In the genomic region with DNA sequence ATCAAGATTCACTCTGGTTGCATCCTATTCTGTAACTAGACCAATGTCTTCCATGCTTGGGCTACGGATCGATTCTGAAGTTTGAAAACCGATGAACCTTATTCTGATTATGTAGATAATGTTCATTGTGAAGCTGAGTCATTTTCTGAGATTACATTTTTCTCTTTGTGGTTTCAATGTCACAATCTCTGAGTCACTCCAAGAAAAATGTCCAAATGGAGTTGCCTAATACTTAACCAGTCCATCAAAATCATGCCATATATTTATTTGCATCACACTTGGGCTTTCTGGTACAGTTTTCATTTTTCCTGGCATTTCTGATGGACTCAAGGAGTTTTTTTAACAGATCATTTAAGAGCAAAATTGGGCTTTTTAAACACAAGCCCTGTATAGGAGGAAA, we compare ENCODE assay signal across 1 cellular context.
TF ChIP-seq lines count a peak whose summit lies in the region.

No MANE protein-coding gene starts in this region.

TF ChIP-seq in K562, 482 proteins besides CTCF, POLR2A, EP300 and RAD21:
- TF ChIP-seq ZSCAN29 (IDR thresholded peaks at IDR 0.05) (no peak), CBX1 (IDR thresholded peaks at IDR 0.05; ENCODE audit: low read depth) (no peak), ATF3 (IDR thresholded peaks at IDR 0.05) (peak; percentile 59), ATF3 (CRISPR knock-in tag; conservative IDR thresholded peaks at IDR 0.05) (no peak), E2F5 (CRISPR knock-in tag; IDR thresholded peaks at IDR 0.05) (no peak), HLTF (IDR thresholded peaks at IDR 0.05) (no peak), UBTF (IDR thresholded peaks at IDR 0.05; ENCODE audit: borderline replicate concordance in 1 of 2, low read depth in 2 of 2, low read length in 2 of 2) (no peak), MAFK (IDR thresholded peaks at IDR 0.05; ENCODE audit: low read length) (no peak), CEBPG (CRISPR knock-in tag; IDR thresholded peaks at IDR 0.05) (no peak), CEBPG (tag; conservative IDR thresholded peaks at IDR 0.05 in 1 of 2, IDR thresholded peaks at IDR 0.05 in 1 of 2) (peak; percentile 53 to 91; a peak in 3 of 4 replicates), ADNP (tag; IDR thresholded peaks at IDR 0.05) (no peak), USF2 (CRISPR knock-in tag; IDR thresholded peaks at IDR 0.05) (no peak), HMG20A (CRISPR knock-in tag; conservative IDR thresholded peaks at IDR 0.05) (no peak), EGR1 (conservative IDR thresholded peaks at IDR 0.05) (no peak), CHD4 (IDR thresholded peaks at IDR 0.05; ENCODE audit: insufficient read depth, insufficient replicate concordance, low read depth, low read length, poor library complexity, severe bottlenecking) (no peak), GATA2 (CRISPR knock-in tag; IDR thresholded peaks at IDR 0.05) (no peak), MEIS2 (IDR thresholded peaks at IDR 0.05; ENCODE audit: partially characterized antibody) (peak; percentile 18), SUPT5H (IDR thresholded peaks at IDR 0.05) (no peak), STAT5B (CRISPR knock-in tag; IDR thresholded peaks at IDR 0.05) (no peak), NR2C2 (CRISPR knock-in tag; IDR thresholded peaks at IDR 0.05) (no peak), NR2C2 (tag; IDR thresholded peaks at IDR 0.05) (no peak), MYBL2 (IDR thresholded peaks at IDR 0.05; ENCODE audit: low read depth) (no peak), MYBL2 (CRISPR knock-in tag; IDR thresholded peaks at IDR 0.05; ENCODE audit: borderline replicate concordance) (no peak), BMI1 (IDR thresholded peaks at IDR 0.05; ENCODE audit: low read length) (no peak), ZNF408 (CRISPR knock-in tag; IDR thresholded peaks at IDR 0.05; ENCODE audit: low read depth) (no peak), SMAD2 (IDR thresholded peaks at IDR 0.05; ENCODE audit: low read depth, low read length) (no peak), KLF16 (IDR thresholded peaks at IDR 0.05) (no peak), ZNF551 (CRISPR knock-in tag; IDR thresholded peaks at IDR 0.05) (no peak), PATZ1 (CRISPR knock-in tag; IDR thresholded peaks at IDR 0.05; ENCODE audit: borderline replicate concordance) (no peak), YY1 (IDR thresholded peaks at IDR 0.05; ENCODE audit: borderline replicate concordance in 1 of 3, control insufficient read depth in 1 of 3, extremely low read depth in 1 of 3, insufficient read depth in 3 of 3, insufficient read length in 1 of 3, insufficient replicate concordance in 2 of 3, low read depth in 1 of 3, low read length in 2 of 3) (no peak), HDAC6 (IDR thresholded peaks at IDR 0.05; ENCODE audit: low read depth, low read length) (no peak), FOSL1 (tag; conservative IDR thresholded peaks at IDR 0.05) (peak; percentile 91), SRF (CRISPR knock-in tag; IDR thresholded peaks at IDR 0.05) (no peak), TOE1 (IDR thresholded peaks at IDR 0.05; ENCODE audit: borderline replicate concordance) (no peak), TOE1 (CRISPR knock-in tag; IDR thresholded peaks at IDR 0.05; ENCODE audit: borderline replicate concordance, low read depth) (no peak), POU5F1 (IDR thresholded peaks at IDR 0.05; ENCODE audit: borderline replicate concordance, low read depth, low read length, partially characterized antibody) (no peak), ZKSCAN8 (CRISPR knock-in tag; IDR thresholded peaks at IDR 0.05) (no peak), CEBPB (tag; IDR thresholded peaks at IDR 0.05) (peak; percentile 82), PHB2 (IDR thresholded peaks at IDR 0.05; ENCODE audit: low read depth) (no peak), NUFIP1 (IDR thresholded peaks at IDR 0.05; ENCODE audit: partially characterized antibody) (no peak), KDM1A (IDR thresholded peaks at IDR 0.05) (peak in 1 of 2 experiments; percentile 27; a peak in 1 of 4 replicates), PHTF2 (CRISPR knock-in tag; IDR thresholded peaks at IDR 0.05) (no peak)
- TF ChIP-seq, protein P1, sequence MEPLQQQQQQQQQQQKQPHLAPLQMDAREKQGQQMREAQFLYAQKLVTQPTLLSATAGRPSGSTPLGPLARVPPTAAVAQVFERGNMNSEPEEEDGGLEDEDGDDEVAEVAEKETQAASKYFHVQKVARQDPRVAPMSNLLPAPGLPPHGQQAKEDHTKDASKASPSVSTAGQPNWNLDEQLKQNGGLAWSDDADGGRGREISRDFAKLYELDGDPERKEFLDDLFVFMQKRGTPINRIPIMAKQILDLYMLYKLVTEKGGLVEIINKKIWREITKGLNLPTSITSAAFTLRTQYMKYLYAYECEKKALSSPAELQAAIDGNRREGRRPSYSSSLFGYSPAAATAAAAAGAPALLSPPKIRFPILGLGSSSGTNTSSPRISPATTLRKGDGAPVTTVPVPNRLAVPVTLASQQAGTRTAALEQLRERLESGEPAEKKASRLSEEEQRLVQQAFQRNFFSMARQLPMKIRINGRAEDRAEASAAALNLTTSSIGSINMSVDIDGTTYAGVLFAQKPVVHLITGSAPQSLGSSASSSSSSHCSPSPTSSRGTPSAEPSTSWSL (CRISPR knock-in tag; IDR thresholded peaks at IDR 0.05; ENCODE audit: borderline replicate concordance): no peak
- TF ChIP-seq, protein P2, sequence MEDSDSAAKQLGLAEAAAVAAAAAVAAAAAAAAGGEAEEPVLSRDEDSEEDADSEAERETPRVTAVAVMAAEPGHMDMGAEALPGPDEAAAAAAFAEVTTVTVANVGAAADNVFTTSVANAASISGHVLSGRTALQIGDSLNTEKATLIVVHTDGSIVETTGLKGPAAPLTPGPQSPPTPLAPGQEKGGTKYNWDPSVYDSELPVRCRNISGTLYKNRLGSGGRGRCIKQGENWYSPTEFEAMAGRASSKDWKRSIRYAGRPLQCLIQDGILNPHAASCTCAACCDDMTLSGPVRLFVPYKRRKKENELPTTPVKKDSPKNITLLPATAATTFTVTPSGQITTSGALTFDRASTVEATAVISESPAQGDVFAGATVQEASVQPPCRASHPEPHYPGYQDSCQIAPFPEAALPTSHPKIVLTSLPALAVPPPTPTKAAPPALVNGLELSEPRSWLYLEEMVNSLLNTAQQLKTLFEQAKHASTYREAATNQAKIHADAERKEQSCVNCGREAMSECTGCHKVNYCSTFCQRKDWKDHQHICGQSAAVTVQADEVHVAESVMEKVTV (CRISPR knock-in tag; IDR thresholded peaks at IDR 0.05): no peak
- TF ChIP-seq, protein P3, sequence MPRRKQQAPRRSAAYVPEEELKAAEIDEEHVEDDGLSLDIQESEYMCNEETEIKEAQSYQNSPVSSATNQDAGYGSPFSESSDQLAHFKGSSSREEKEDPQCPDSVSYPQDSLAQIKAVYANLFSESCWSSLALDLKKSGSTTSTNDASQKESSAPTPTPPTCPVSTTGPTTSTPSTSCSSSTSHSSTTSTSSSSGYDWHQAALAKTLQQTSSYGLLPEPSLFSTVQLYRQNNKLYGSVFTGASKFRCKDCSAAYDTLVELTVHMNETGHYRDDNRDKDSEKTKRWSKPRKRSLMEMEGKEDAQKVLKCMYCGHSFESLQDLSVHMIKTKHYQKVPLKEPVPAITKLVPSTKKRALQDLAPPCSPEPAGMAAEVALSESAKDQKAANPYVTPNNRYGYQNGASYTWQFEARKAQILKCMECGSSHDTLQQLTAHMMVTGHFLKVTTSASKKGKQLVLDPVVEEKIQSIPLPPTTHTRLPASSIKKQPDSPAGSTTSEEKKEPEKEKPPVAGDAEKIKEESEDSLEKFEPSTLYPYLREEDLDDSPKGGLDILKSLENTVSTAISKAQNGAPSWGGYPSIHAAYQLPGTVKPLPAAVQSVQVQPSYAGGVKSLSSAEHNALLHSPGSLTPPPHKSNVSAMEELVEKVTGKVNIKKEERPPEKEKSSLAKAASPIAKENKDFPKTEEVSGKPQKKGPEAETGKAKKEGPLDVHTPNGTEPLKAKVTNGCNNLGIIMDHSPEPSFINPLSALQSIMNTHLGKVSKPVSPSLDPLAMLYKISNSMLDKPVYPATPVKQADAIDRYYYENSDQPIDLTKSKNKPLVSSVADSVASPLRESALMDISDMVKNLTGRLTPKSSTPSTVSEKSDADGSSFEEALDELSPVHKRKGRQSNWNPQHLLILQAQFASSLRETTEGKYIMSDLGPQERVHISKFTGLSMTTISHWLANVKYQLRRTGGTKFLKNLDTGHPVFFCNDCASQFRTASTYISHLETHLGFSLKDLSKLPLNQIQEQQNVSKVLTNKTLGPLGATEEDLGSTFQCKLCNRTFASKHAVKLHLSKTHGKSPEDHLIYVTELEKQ (CRISPR knock-in tag; IDR thresholded peaks at IDR 0.05): no peak
